Comparison of ENCODE assay signal across 16 cellular contexts in the genomic region with DNA sequence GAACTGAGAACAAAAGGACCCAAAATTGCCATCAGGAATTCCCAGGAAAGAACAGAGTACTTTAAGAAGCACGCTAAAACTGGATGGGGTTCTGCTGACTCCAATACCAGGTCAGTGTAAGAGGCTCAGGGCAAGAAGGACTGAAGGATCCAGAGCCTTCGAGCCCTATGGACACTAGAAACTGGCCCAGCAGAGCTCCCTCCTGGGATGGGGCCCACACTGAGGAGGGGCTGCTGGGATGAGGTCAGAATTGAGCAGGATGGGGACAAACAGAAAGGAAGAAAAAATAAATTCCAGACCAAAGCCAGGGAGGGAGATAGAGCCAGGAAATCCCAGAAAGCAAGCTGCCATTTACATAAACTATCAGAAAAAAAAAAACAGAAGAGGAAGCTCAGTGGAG.
DNase-seq lines count a peak whose midpoint lies in the region; ATAC-seq, FAIRE-seq and TF ChIP-seq lines count a peak whose summit lies in the region.
"Had no signal": no experiment of that assay in that cellular context is flagged by ENCODE, and none has a peak within 500 bp of the region (broad histone marks: within the 10 kb centered on the region; RNA-seq: fewer than 3 reads in every experiment).

No MANE protein-coding gene starts in this region.

- peaks cover 11% of the 10 kb centered on the region; the same call in 2 of the 3 replicates for H3K9me3 ChIP-seq in A549
- H3K9me3 ChIP-seq in HUES64 (ENCODE audit: insufficient read depth, low read depth, low read length), result peaks cover 3% of the 10 kb centered on the region; the same call in 1 of the 2 replicates
- H3K9me3 ChIP-seq in H1 (ENCODE audit: insufficient read depth in 2 of 2, low read depth in 1 of 2, low read length in 1 of 2), result no peaks in the 10 kb centered on the region

- intact Hi-C loops in natural killer cell (cut with micrococcal nuclease), result no loop called here

- H3K36me3 Mint-ChIP-seq in nephron progenitor cell (ENCODE audit: low read depth), result no peaks in the 10 kb centered on the region
- H3K36me3 Mint-ChIP-seq in natural killer cell, result no peaks in the 10 kb centered on the region

- no peak for TF ChIP-seq POLR2A in A549 (IDR thresholded peaks at IDR 0.05; ENCODE audit: low read length)
- no peak for TF ChIP-seq POLR2A in H1 (IDR thresholded peaks at IDR 0.05; ENCODE audit: control extremely low read depth in 1 of 2, low read depth in 2 of 2, low read length in 2 of 2)

- H3K4me3 Mint-ChIP-seq in nephron progenitor cell (no peak overlapping the region), natural killer cell (no peak overlapping the region)
- H3K4me3 Mint-ChIP-seq: CD8-positive, alpha-beta memory T cell; H9 had no signal

- no peak overlapping the region for H4K5ac ChIP-seq in H1 (ENCODE audit: insufficient read length, low read depth, low read length)

- CTCF ChIA-PET in A549 (lab: Yijun Ruan, JAX), result interaction anchor here (0.6 to 5.2 kb wide), 5 partner anchors 23 to 160 kb away, joined by 3 to 24 read pairs (median 3); no protein-coding TSS in a partner anchor
- CTCF ChIA-PET in H1 (lab: Charles Lee; ENCODE audit: partially characterized antibody), result interaction anchor here (0.6 to 2.5 kb wide), 6 partner anchors 26 to 1203 kb away, joined by 3 to 11 read pairs (median 4); no protein-coding TSS in a partner anchor

- no peak overlapping the region for H3K4ac ChIP-seq in H1 (replicated peaks; ENCODE audit: insufficient read length, low read depth, low read length)

- no peak overlapping the region; the same call in 1 of the 2 replicates for H3K18ac ChIP-seq in H1 (ENCODE audit: extremely low read depth, low read length)

- 0 out of 2 replicates have a peak overlapping the region, but pooled peaks have one; percentile 43 for H2AFZ ChIP-seq in H1 (ENCODE audit: low read length)

- H2BK5ac ChIP-seq in H1 (ENCODE audit: low read depth, low read length), result no peak overlapping the region

- H3K27me3 Mint-ChIP-seq in nephron progenitor cell (ENCODE audit: low read depth, poor library complexity) (peaks cover 6% of the 10 kb centered on the region), natural killer cell (ENCODE audit: low read depth in 2 of 2) (peaks cover 13 to 44% of the 10 kb centered on the region in 2 donors)

- TF ChIP-seq EP300 in A549 (IDR thresholded peaks at IDR 0.05) (no peak), H1 (IDR thresholded peaks at IDR 0.05; ENCODE audit: borderline replicate concordance in 1 of 2, low read depth in 2 of 2, low read length in 2 of 2) (no peak)

- H2AK5ac ChIP-seq in H1 (ENCODE audit: low read depth, low read length), result no peak overlapping the region

- H3K36me3 ChIP-seq in HUES64 (ENCODE audit: insufficient read depth, low read length) (no peaks in the 10 kb centered on the region), H1 (ENCODE audit: control insufficient read depth in 2 of 4, insufficient read depth in 4 of 4, low read length in 3 of 4) (no peaks in the 10 kb centered on the region)
- H3K36me3 ChIP-seq: BLaER1 had no signal

- no peak overlapping the region for H2BK20ac ChIP-seq in H1 (ENCODE audit: low read length)

- no peaks in the 10 kb centered on the region for H3K79me2 ChIP-seq in H1 (ENCODE audit: control insufficient read depth in 1 of 2, insufficient read depth in 2 of 2, low read length in 2 of 2)

- no peaks in the 10 kb centered on the region for H3K27me3 ChIP-seq in HUES64 (ENCODE audit: insufficient read depth, low read length)
- H3K27me3 ChIP-seq in H1 (replicated peaks in 1 of 4; ENCODE audit: control insufficient read depth in 3 of 4, extremely low read depth in 1 of 4, insufficient read depth in 3 of 4, low read length in 3 of 4), result no peaks in the 10 kb centered on the region
- H3K27me3 ChIP-seq: BLaER1 had no signal

- DNase-seq in A549 (ENCODE audit: low read depth in 1 of 2, low spot score in 1 of 2), result no peak
- no peak for DNase-seq in H1 (ENCODE audit: low read depth in 1 of 2, low spot score in 2 of 2)
- no peak for DNase-seq in nephron progenitor cell
- DNase-seq in T-helper 2 cell, result no peak
- DNase-seq in natural killer cell, result no peak
- DNase-seq: AML-193; Caco-2; CD8-positive, alpha-beta memory T cell; DND-41; GDM1; H9 had no signal

- no peak overlapping the region for H4K8ac ChIP-seq in H1 (ENCODE audit: extremely low read depth, insufficient read depth, low read length)

- no peaks in the 10 kb centered on the region for H4K20me1 ChIP-seq in H1 (replicated peaks in 1 of 2; ENCODE audit: control insufficient read depth in 1 of 2, insufficient read depth in 2 of 2, low read length in 2 of 2)
- H4K20me1 ChIP-seq: BLaER1 had no signal

- no peaks in the 10 kb centered on the region for H3K4me1 Mint-ChIP-seq in nephron progenitor cell
- H3K4me1 Mint-ChIP-seq in natural killer cell, result no peaks in the 10 kb centered on the region

- H2BK12ac ChIP-seq in H1 (ENCODE audit: low read depth, low read length), result no peak overlapping the region

- H3K4me1 ChIP-seq in A549 (peaks cover 9% of the 10 kb centered on the region; the same call in 1 of the 3 replicates), HUES64 (ENCODE audit: insufficient read depth, low read length) (peaks cover 5% of the 10 kb centered on the region; the same call in 1 of the 2 replicates), H1 (replicated peaks in 1 of 4; ENCODE audit: control insufficient read depth in 3 of 4, insufficient read depth in 4 of 4, low read length in 3 of 4) (peaks cover 0 to 4% (median 0%) of the 10 kb centered on the region in 4 experiments; a peak in 1 of 7 replicates)
- H3K4me1 ChIP-seq: BLaER1, Caco-2 had no signal

- H3K27ac Mint-ChIP-seq in nephron progenitor cell, result peak overlapping the region; percentile 53
- H3K27ac Mint-ChIP-seq in natural killer cell, result no peak overlapping the region
- H3K27ac Mint-ChIP-seq: CD8-positive, alpha-beta memory T cell had no signal

- H3K27ac ChIP-seq in A549 (peak overlapping the region; percentile 2 to 61; a peak in 3 of 6 replicates), HUES64 (ENCODE audit: low read depth, low read length) (no peak overlapping the region), H1 (ENCODE audit: low read depth, low read length) (no peak overlapping the region)
- H3K27ac ChIP-seq: 22Rv1, BLaER1 had no signal

- WGBS in A549 (ENCODE audit: missing lambda C conversion rate), result 80% methylated on average over 2 of the region's 2 CpGs
- 81% methylated on average over 2 of the region's 2 CpGs for WGBS in HUES64
- WGBS in H1 (ENCODE audit: extremely low coverage in 1 of 2, insufficient coverage in 1 of 2, insufficient read length in 1 of 2, insufficient replicate concordance in 2 of 2, low coverage in 1 of 2, low lambda C conversion rate in 2 of 2, missing lambda C conversion rate in 1 of 2), 2 experiments, result 71% methylated on average over 2 of the region's 2 CpGs; no CpG with 5 or more reads in 1 of the 2 experiments

- POLR2A ChIA-PET in A549 (lab: Yijun Ruan, JAX), result no interaction called here
- POLR2A ChIA-PET in H1 (lab: Charles Lee; ENCODE audit: partially characterized antibody), result interaction anchor here (1.0 kb wide), 1 partner anchor 28 kb away, joined by 4 read pairs; no protein-coding TSS in a partner anchor

- H3K4me2 ChIP-seq in A549 (no peak overlapping the region), H1 (ENCODE audit: insufficient read depth in 1 of 2, low read depth in 2 of 2, low read length in 2 of 2) (no peak overlapping the region)
- H3K4me2 ChIP-seq: BLaER1 had no signal

- no peak overlapping the region for H2BK120ac ChIP-seq in H1 (replicated peaks; ENCODE audit: low read depth, low read length)

- ATAC-seq in A549 (no peak), GM18519 (IDR thresholded peaks at IDR 0.05; ENCODE audit: low FRiP score, unreplicated experiment) (no peak), natural killer cell (no peak)
- ATAC-seq: HepG2 had no signal

- no peak overlapping the region for H3K4me3 ChIP-seq in A549
- H3K4me3 ChIP-seq in HUES64 (ENCODE audit: low read length), result no peak overlapping the region
- H3K4me3 ChIP-seq in H1 (ENCODE audit: extremely low read depth in 1 of 4, insufficient read depth in 2 of 4, low read depth in 3 of 4, low read length in 4 of 4), result no peak overlapping the region
- H3K4me3 ChIP-seq: BLaER1 had no signal

- no peak for FAIRE-seq in A549 (lab: Jason Lieb, UNC)
- no peak for FAIRE-seq in H1 (lab: Jason Lieb, UNC)
- FAIRE-seq: HepG2 had no signal

- H3K9me3 Mint-ChIP-seq in nephron progenitor cell, result peaks cover 14% of the 10 kb centered on the region
- H3K9me3 Mint-ChIP-seq in natural killer cell, result no peaks in the 10 kb centered on the region

- TF ChIP-seq CTCF in A549 (IDR thresholded peaks at IDR 0.05) (no peak), H1 (IDR thresholded peaks at IDR 0.05; ENCODE audit: control extremely low read depth in 1 of 3, insufficient read depth in 1 of 3, low read depth in 1 of 3, low read length in 3 of 3) (no peak), nephron progenitor cell (IDR thresholded peaks at IDR 0.05) (no peak), natural killer cell (IDR thresholded peaks at IDR 0.05) (no peak)

- no peak overlapping the region for H3K14ac ChIP-seq in H1 (ENCODE audit: insufficient read length)

- H3K23me2 ChIP-seq in H1 (ENCODE audit: low read depth, low read length), result no peaks in the 10 kb centered on the region

- H3K9ac ChIP-seq in HUES64 (ENCODE audit: low read depth, low read length) (0 out of 2 replicates have a peak overlapping the region, but pooled peaks have one; percentile 21), H1 (replicated peaks in 1 of 4; ENCODE audit: extremely low read depth in 1 of 4, low read depth in 3 of 4, low read length in 3 of 4) (no peak overlapping the region)
- H3K9ac ChIP-seq: BLaER1 had no signal

- no peaks in the 10 kb centered on the region for H3K79me1 ChIP-seq in H1 (ENCODE audit: low read depth, low read length)

- H2BK15ac ChIP-seq in H1 (ENCODE audit: low read length), result no peak overlapping the region

- no peak for TF ChIP-seq RAD21 in A549 (conservative IDR thresholded peaks at IDR 0.05 in 1 of 2, IDR thresholded peaks at IDR 0.05 in 1 of 2)
- no peak for TF ChIP-seq RAD21 in H1 (IDR thresholded peaks at IDR 0.05 in 1 of 2, conservative IDR thresholded peaks at IDR 0.05 in 1 of 2; ENCODE audit: low read depth in 2 of 2, low read length in 2 of 2)

- H4K91ac ChIP-seq in H1 (replicated peaks; ENCODE audit: insufficient read length, low read length), result no peak overlapping the region

- no peak overlapping the region for H3K23ac ChIP-seq in H1 (ENCODE audit: insufficient read length)

- no peak overlapping the region for H3K56ac ChIP-seq in H1 (replicated peaks; ENCODE audit: insufficient read length, low read depth, low read length)

TF ChIP-seq in A549, 52 proteins besides CTCF, POLR2A, EP300 and RAD21 (continues in another document):
- TF ChIP-seq KDM5A (IDR thresholded peaks at IDR 0.05) (no peak), TP53 (CRISPR knock-in tag; IDR thresholded peaks at IDR 0.05) (no peak)

Comparison
In these comparisons a context has a peak if more than half of its experiments do, and no peak if none do; other contexts are left out.
1. H3K27ac ChIP-seq: peak in A549 (2 of 2); none in HUES64 (single experiment) and H1 (single experiment).